Comparison of ENCODE assay signal across 35 cellular contexts in genomic region chr13:106424805-106425204, GRCh38.
"Had no signal": no experiment of that assay in that cellular context is flagged by ENCODE, and none has a peak within 500 bp of the region (broad histone marks: within the 10 kb centered on the region; RNA-seq: fewer than 3 reads in every experiment).

No MANE protein-coding gene starts in this region.

- ATAC-seq: activated naive CD8-positive, alpha-beta T cell treated with anti-CD3 and anti-CD28 coated beads, Interleukin-2, amount 50 U/mL, for 24 hours; activated T-cell treated with anti-CD3 and anti-CD28 coated beads, Interleukin-2, amount 50 U/mL, for 4 hours had no signal

- H3K27me3 Mint-ChIP-seq: activated naive CD4-positive, alpha-beta T cell treated with anti-CD3 and anti-CD28 coated beads, Interleukin-2, amount 10 ng/mL, durations not matched to agents 7 days and 5 days had no signal

- H3K4me3 ChIP-seq: cardiac muscle cell, PC-9 had no signal

- DNase-seq: activated B cell treated with CpG ODN at 0.5 μM for 24 hours; activated CD4-positive, alpha-beta memory T cell treated with anti-CD3 and anti-CD28 coated beads for 36 hours; activated CD4-positive, alpha-beta T cell treated with anti-CD3 and anti-CD28 coated beads for 4 hours; activated CD4-positive, alpha-beta T cell treated with anti-CD3 and anti-CD28 coated beads, Interleukin-2, amount 50 U/mL, for 1 hour; activated CD4-positive, CD25-positive, alpha-beta regulatory T cell treated with anti-CD3 and anti-CD28 coated beads, Interleukin-2, amount 50 U/mL, for 72 hours; activated CD8-positive, alpha-beta memory T cell treated with anti-CD3 and anti-CD28 coated beads, Interleukin-2, amount 50 U/mL, for 4 hours; activated gamma-delta T cell treated with Interleukin-2 at 50 U/mL for 16 hours; activated naive CD4-positive, alpha-beta T cell treated with anti-CD3 and anti-CD28 coated beads, Interleukin-2, amount 10 ng/mL, durations not matched to agents 7 days and 5 days; activated naive CD8-positive, alpha-beta T cell treated with anti-CD3 and anti-CD28 coated beads, Interleukin-2, amount 50 U/mL, for 24 hours; activated T-cell treated with anti-CD3 and anti-CD28 coated beads for 4 hours; activated T-cell treated with anti-CD3 and anti-CD28 coated beads, Interleukin-2, amount 50 U/mL, for 4 hours; anterior cingulate cortex; brain microvascular endothelial cell; NCI-H1092 treated with DMSO at 0.1 percent for 48 hours; NCI-H1417; NCI-H146; NCI-H187; NCI-H2029 treated with DMSO at 0.1 percent for 48 hours; NCI-H2107; NCI-H2171; NCI-H510A; NCI-H526; NCI-H748 treated with DMSO at 0.1 percent for 48 hours; NK-92 treated with Interleukin-12 subunit alpha and Interleukin-12 subunit beta, amount 100 ng/mL, for 24 hours; PC-9; Right ventricle myocardium superior; SW 1271; T-helper 1 cell; T-helper 2 cell; T-helper 9 cell had no signal

- H3K27me3 ChIP-seq: brain microvascular endothelial cell, cardiac muscle cell had no signal

- H3K27ac Mint-ChIP-seq: activated B cell treated with CpG ODN at 0.5 μM for 24 hours; activated CD4-positive, alpha-beta memory T cell treated with anti-CD3 and anti-CD28 coated beads for 36 hours; activated naive CD4-positive, alpha-beta T cell treated with anti-CD3 and anti-CD28 coated beads, Interleukin-2, amount 10 ng/mL, durations not matched to agents 7 days and 5 days; activated naive CD8-positive, alpha-beta T cell; activated naive CD8-positive, alpha-beta T cell treated with anti-CD3 and anti-CD28 coated beads, Interleukin-2, amount 50 U/mL, for 24 hours; activated T-helper 1 cell treated with anti-CD3 and anti-CD28 coated beads, Interleukin-12 subunit alpha, Interleukin-12 subunit beta, Interleukin-2, Interleukin-4 antibody, amounts not matched to agents 30 ng/mL and 10 ng/mL and 1 ng/mL, durations not matched to agents 14 hours and 24 hours and 36 hours had no signal

- FAIRE-seq: RCC 7860 had no signal

- H3K36me3 Mint-ChIP-seq: activated CD4-positive, alpha-beta memory T cell treated with anti-CD3 and anti-CD28 coated beads for 36 hours; activated naive CD4-positive, alpha-beta T cell treated with anti-CD3 and anti-CD28 coated beads, Interleukin-2, amount 10 ng/mL, durations not matched to agents 7 days and 5 days; activated naive CD8-positive, alpha-beta T cell had no signal

- H3K36me3 ChIP-seq: brain microvascular endothelial cell, cardiac muscle cell had no signal

- H3K9me3 Mint-ChIP-seq: activated B cell treated with CpG ODN at 0.5 μM for 24 hours; activated CD4-positive, alpha-beta memory T cell treated with anti-CD3 and anti-CD28 coated beads for 36 hours; activated naive CD4-positive, alpha-beta T cell treated with anti-CD3 and anti-CD28 coated beads, Interleukin-2, amount 10 ng/mL, durations not matched to agents 7 days and 5 days; activated naive CD8-positive, alpha-beta T cell treated with anti-CD3 and anti-CD28 coated beads, Interleukin-2, amount 50 U/mL, for 24 hours; activated T-cell treated with anti-CD3 and anti-CD28 coated beads, Interleukin-2, amount 50 U/mL, for 4 hours; activated T-helper 1 cell treated with anti-CD3 and anti-CD28 coated beads, Interleukin-12 subunit alpha, Interleukin-12 subunit beta, Interleukin-2, Interleukin-4 antibody, amounts not matched to agents 30 ng/mL and 10 ng/mL and 1 ng/mL, durations not matched to agents 14 hours and 24 hours and 36 hours had no signal

- H3K4me3 Mint-ChIP-seq: activated B cell treated with CpG ODN at 0.5 μM for 24 hours; activated CD4-positive, alpha-beta memory T cell treated with anti-CD3 and anti-CD28 coated beads for 36 hours; activated naive CD4-positive, alpha-beta T cell treated with anti-CD3 and anti-CD28 coated beads, Interleukin-2, amount 10 ng/mL, durations not matched to agents 7 days and 5 days; activated naive CD8-positive, alpha-beta T cell; activated naive CD8-positive, alpha-beta T cell treated with anti-CD3 and anti-CD28 coated beads, Interleukin-2, amount 50 U/mL, for 24 hours; activated T-cell treated with anti-CD3 and anti-CD28 coated beads, Interleukin-2, amount 50 U/mL, for 4 hours; activated T-helper 1 cell treated with anti-CD3 and anti-CD28 coated beads, Interleukin-12 subunit alpha, Interleukin-12 subunit beta, Interleukin-2, Interleukin-4 antibody, amounts not matched to agents 30 ng/mL and 10 ng/mL and 1 ng/mL, durations not matched to agents 14 hours and 24 hours and 36 hours; central memory CD8-positive, alpha-beta T cell had no signal

- H3K4me1 Mint-ChIP-seq: activated B cell treated with CpG ODN at 0.5 μM for 24 hours; activated naive CD4-positive, alpha-beta T cell treated with anti-CD3 and anti-CD28 coated beads, Interleukin-2, amount 10 ng/mL, durations not matched to agents 7 days and 5 days; activated naive CD8-positive, alpha-beta T cell treated with anti-CD3 and anti-CD28 coated beads, Interleukin-2, amount 50 U/mL, for 24 hours; central memory CD8-positive, alpha-beta T cell had no signal
